In the genomic region with DNA sequence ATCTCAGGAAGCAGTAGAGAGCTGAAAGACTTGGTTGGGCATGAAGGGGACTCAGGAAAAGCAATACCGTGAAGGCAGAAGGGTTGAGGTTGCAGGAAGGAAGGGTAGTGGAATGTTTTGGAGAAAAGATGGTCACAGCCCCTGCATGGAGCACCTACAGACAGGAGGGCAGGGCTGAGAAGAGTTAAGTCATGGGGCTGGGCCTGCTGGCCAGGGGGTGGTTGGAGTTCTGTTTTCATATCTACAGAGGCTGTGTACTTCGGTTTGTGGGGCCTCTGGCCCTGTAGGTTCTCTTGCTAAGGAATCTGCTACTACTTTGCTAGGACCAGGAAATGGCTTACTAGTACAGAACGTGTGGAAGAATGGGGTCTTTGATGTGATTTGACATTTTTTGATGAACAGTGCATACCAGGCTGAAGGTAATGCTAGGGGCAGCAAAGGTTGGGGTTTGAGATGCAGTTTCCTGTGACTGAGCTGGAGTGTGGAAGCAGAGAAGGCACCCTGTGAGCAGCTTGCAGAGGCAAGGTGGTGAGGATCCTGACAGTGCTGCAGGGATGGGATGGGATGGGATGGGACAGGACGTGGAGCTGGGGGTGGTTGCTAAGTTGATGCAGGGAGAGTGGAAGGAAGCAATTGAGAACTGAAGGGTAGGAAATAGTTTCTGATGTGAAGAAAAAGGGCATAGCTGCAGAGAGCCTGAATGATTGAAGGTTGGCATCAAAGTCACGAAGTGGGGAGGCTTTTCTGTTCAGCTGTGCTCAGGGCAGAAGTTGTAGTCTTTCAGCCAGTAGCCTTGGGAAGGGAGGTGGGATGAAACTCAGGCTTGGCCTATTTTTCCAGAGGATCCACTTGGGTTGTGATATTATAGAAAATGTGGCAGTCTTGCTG, we compare ENCODE assay signal across 12 cellular contexts. TPM values are rescaled to one million over a fixed set of nuclear protein-coding genes. Genes with fewer than 3 reads are reported as not detected.
DNase-seq lines count a peak whose midpoint lies in the region; ATAC-seq and TF ChIP-seq lines count a peak whose summit lies in the region.
"Had no signal": no experiment of that assay in that cellular context is flagged by ENCODE, and none has a peak within 500 bp of the region (broad histone marks: within the 10 kb centered on the region; RNA-seq: fewer than 3 reads in every experiment).

No MANE protein-coding gene starts in this region.

- no peaks in the 10 kb centered on the region for H3K79me1 ChIP-seq in trophoblast cell (ENCODE audit: low read length)

- TF ChIP-seq CTCF in body of pancreas (IDR thresholded peaks at IDR 0.05), result no peak

- H3K9me3 ChIP-seq in HUES64 (ENCODE audit: insufficient read depth, low read depth, low read length) (no peaks in the 10 kb centered on the region), adipocyte (ENCODE audit: control insufficient read depth, low read length) (no peaks in the 10 kb centered on the region), trophoblast cell (ENCODE audit: insufficient read depth, low read depth, low read length) (no peaks in the 10 kb centered on the region), body of pancreas (no peaks in the 10 kb centered on the region)

- H2AFZ ChIP-seq in trophoblast cell (ENCODE audit: insufficient read depth, low read length, poor library complexity), result no peak overlapping the region

- H3K27ac ChIP-seq in HUES64 (ENCODE audit: low read depth, low read length), result peak overlapping the region; percentile 69
- H3K27ac ChIP-seq in trophoblast cell (ENCODE audit: low read depth, low read length), result peak overlapping the region; percentile 17
- H3K27ac ChIP-seq in body of pancreas, result no peak overlapping the region

- H3K36me3 Mint-ChIP-seq in activated CD8-positive, alpha-beta memory T cell treated with anti-CD3 and anti-CD28 coated beads, Interleukin-2, amount 10 ng/mL, durations not matched to agents 7 days and 5 days, result peaks cover 60% of the 10 kb centered on the region

- no peak for ATAC-seq in activated CD8-positive, alpha-beta memory T cell treated with anti-CD3 and anti-CD28 coated beads, Interleukin-2, amount 10 ng/mL, durations not matched to agents 7 days and 5 days
- ATAC-seq in body of pancreas, result no peak

- H4K91ac ChIP-seq in trophoblast cell (ENCODE audit: low read depth, low read length), result no peak overlapping the region

- no peak for TF ChIP-seq POLR2A in body of pancreas (IDR thresholded peaks at IDR 0.05)

- CTCF ChIA-PET in activated CD8-positive, alpha-beta memory T cell treated with anti-CD3 and anti-CD28 coated beads, Interleukin-2, amount 10 ng/mL, durations not matched to agents 7 days and 5 days (lab: Charles Lee), result interaction anchor here (0.7 to 0.9 kb wide), 2 partner anchors 7 to 12 kb away, joined by 3 read pairs; no protein-coding TSS in a partner anchor

- H3K79me2 ChIP-seq in trophoblast cell (ENCODE audit: control insufficient read depth, insufficient read depth, low read length, poor library complexity), result no peaks in the 10 kb centered on the region

- H3K14ac ChIP-seq in trophoblast cell (ENCODE audit: low read length), result no peak overlapping the region

- no peak overlapping the region for H4K12ac ChIP-seq in trophoblast cell (ENCODE audit: low read depth, low read length)

- peak overlapping the region; percentile 48 for H3K27ac Mint-ChIP-seq in activated CD8-positive, alpha-beta memory T cell treated with anti-CD3 and anti-CD28 coated beads, Interleukin-2, amount 10 ng/mL, durations not matched to agents 7 days and 5 days

- H2BK120ac ChIP-seq in trophoblast cell (ENCODE audit: insufficient read depth, low read length, poor library complexity), result no peak overlapping the region

- no peak overlapping the region for H3K4ac ChIP-seq in trophoblast cell (ENCODE audit: low read depth, low read length)

- DNase-seq in activated CD8-positive, alpha-beta memory T cell treated with anti-CD3 and anti-CD28 coated beads, Interleukin-2, amount 10 ng/mL, durations not matched to agents 7 days and 5 days, result no peak
- DNase-seq in activated CD8-positive, alpha-beta memory T cell treated with anti-CD3 and anti-CD28 coated beads, Interleukin-2, amount 50 U/mL, for 4 hours, result no peak
- DNase-seq in adipocyte (ENCODE audit: low read depth) (no peak), trophoblast cell (no peak), H4 (ENCODE audit: low spot score) (no peak), body of pancreas (no peak), EL (no peak)
- DNase-seq: GDM1, MV-4-11, naive B cell, NCI-H524 treated with DMSO at 0.1 percent for 48 hours had no signal

- H3K27me3 Mint-ChIP-seq in activated CD8-positive, alpha-beta memory T cell treated with anti-CD3 and anti-CD28 coated beads, Interleukin-2, amount 10 ng/mL, durations not matched to agents 7 days and 5 days, result no peaks in the 10 kb centered on the region
- H3K27me3 Mint-ChIP-seq: naive B cell had no signal

- no peak overlapping the region for H3K18ac ChIP-seq in trophoblast cell (ENCODE audit: low read length)

- no peak overlapping the region for H2AK5ac ChIP-seq in trophoblast cell (ENCODE audit: low read length)

- intact Hi-C loops in body of pancreas (cut with DNase I), result loop anchor here (10.0 kb wide), 1 partner anchor 613 kb away; no protein-coding TSS in a partner anchor

- H3K9me3 Mint-ChIP-seq in activated CD8-positive, alpha-beta memory T cell treated with anti-CD3 and anti-CD28 coated beads, Interleukin-2, amount 10 ng/mL, durations not matched to agents 7 days and 5 days (ENCODE audit: low read depth), result no peaks in the 10 kb centered on the region
- H3K9me3 Mint-ChIP-seq: naive B cell had no signal

- H3K23ac ChIP-seq in trophoblast cell (ENCODE audit: low read length), result no peak overlapping the region

- H3K4me3 Mint-ChIP-seq in activated CD8-positive, alpha-beta memory T cell treated with anti-CD3 and anti-CD28 coated beads, Interleukin-2, amount 10 ng/mL, durations not matched to agents 7 days and 5 days, result no peak overlapping the region
- H3K4me3 Mint-ChIP-seq: naive B cell had no signal

- H3K9ac ChIP-seq in HUES64 (ENCODE audit: low read depth, low read length) (peak overlapping the region; percentile 6; the same call in 1 of the 2 replicates), adipocyte (ENCODE audit: low read length) (peak overlapping the region; percentile 2), trophoblast cell (ENCODE audit: low read length) (no peak overlapping the region)

- no peak overlapping the region for H2BK5ac ChIP-seq in trophoblast cell (ENCODE audit: low read depth, low read length, poor library complexity)

- H2BK12ac ChIP-seq in trophoblast cell (ENCODE audit: low read length), result no peak overlapping the region

- 85% methylated on average over 5 of the region's 5 CpGs for WGBS in HUES64
- no CpG with 5 or more reads among the region's 5 CpGs for WGBS in trophoblast cell (ENCODE audit: extremely low coverage, insufficient coverage, insufficient read length)
- WGBS in body of pancreas, 2 donors, result 67 to 78% methylated on average over 5 of the region's 5 CpGs

- H4K8ac ChIP-seq in trophoblast cell (ENCODE audit: low read depth, low read length), result peak overlapping the region; percentile 36

- H3K27me3 ChIP-seq in HUES64 (ENCODE audit: insufficient read depth, low read length) (no peaks in the 10 kb centered on the region), adipocyte (replicated peaks; ENCODE audit: control insufficient read depth, insufficient read depth, low read length) (no peaks in the 10 kb centered on the region), trophoblast cell (ENCODE audit: insufficient read depth, low read length) (no peaks in the 10 kb centered on the region), body of pancreas (no peaks in the 10 kb centered on the region)

- H3K4me3 ChIP-seq in HUES64 (ENCODE audit: low read length) (no peak overlapping the region), adipocyte (ENCODE audit: low read length) (no peak overlapping the region), trophoblast cell (ENCODE audit: low read depth, low read length) (no peak overlapping the region), body of pancreas (no peak overlapping the region)

- H3K4me1 ChIP-seq in HUES64 (ENCODE audit: insufficient read depth, low read length) (peaks cover 43% of the 10 kb centered on the region), adipocyte (ENCODE audit: control insufficient read depth, insufficient read depth, low read length) (peaks cover 40% of the 10 kb centered on the region), trophoblast cell (ENCODE audit: control insufficient read depth in 1 of 2, insufficient read depth in 2 of 2, low read length in 2 of 2) (no peaks in the 10 kb centered on the region), body of pancreas (peaks cover 27% of the 10 kb centered on the region)

- peaks cover 66% of the 10 kb centered on the region for H3K4me1 Mint-ChIP-seq in activated CD8-positive, alpha-beta memory T cell treated with anti-CD3 and anti-CD28 coated beads, Interleukin-2, amount 10 ng/mL, durations not matched to agents 7 days and 5 days

- peaks cover 64% of the 10 kb centered on the region for H3K36me3 ChIP-seq in HUES64 (ENCODE audit: insufficient read depth, low read length)
- peaks cover 65% of the 10 kb centered on the region for H3K36me3 ChIP-seq in adipocyte (ENCODE audit: control insufficient read depth, insufficient read depth, low read length, severe bottlenecking)
- peaks cover 25 to 53% of the 10 kb centered on the region in 2 experiments for H3K36me3 ChIP-seq in trophoblast cell (ENCODE audit: control insufficient read depth in 1 of 2, insufficient read depth in 2 of 2, low read length in 2 of 2)
- H3K36me3 ChIP-seq in body of pancreas (replicated peaks in 1 of 2; ENCODE audit: insufficient read depth in 1 of 2, low read depth in 2 of 2), result peaks cover 8 to 28% of the 10 kb centered on the region in 2 donors

- no peak overlapping the region for H3K4me2 ChIP-seq in trophoblast cell (ENCODE audit: low read length)

RNA-seq across cellular contexts. Expression of gene RPS24, which starts 7.8 kb away (rescaled TPM):
- total RNA-seq in activated CD8-positive, alpha-beta memory T cell treated with anti-CD3 and anti-CD28 coated beads, Interleukin-2, amount 10 ng/mL, durations not matched to agents 7 days and 5 days, result 1,000 to 10,000 TPM; 1,245 to 1,320 TPM
- 2,015 TPM for polyA plus RNA-seq in HUES64 (2013, experiment 1 of 2)
- 2,239 TPM for polyA plus RNA-seq in HUES64 (2013, experiment 2 of 2)
- polyA plus RNA-seq in trophoblast cell (2013), result 3,499 and 3,574 TPM in 2 replicates
- total RNA-seq in H4 (2014; rRNA removed; shearing (Covaris generic)), result 3,270 and 3,319 TPM in 2 replicates
- 1,000 to 10,000 TPM; 1,428 to 1,609 TPM for total RNA-seq in body of pancreas

RNA-seq across cellular contexts. Expression of gene POLR3A, which starts 12.1 kb away (rescaled TPM):
- total RNA-seq in activated CD8-positive, alpha-beta memory T cell treated with anti-CD3 and anti-CD28 coated beads, Interleukin-2, amount 10 ng/mL, durations not matched to agents 7 days and 5 days, result 10 to 100 TPM; 17.7 to 20.8 TPM
- polyA plus RNA-seq in HUES64 (2013, experiment 1 of 2), result 18.3 TPM
- polyA plus RNA-seq in HUES64 (2013, experiment 2 of 2), result 17.1 TPM
- 10.5 and 10.7 TPM in 2 replicates for polyA plus RNA-seq in trophoblast cell (2013)
- 4.7 and 5.5 TPM in 2 replicates for total RNA-seq in H4 (2014; rRNA removed; shearing (Covaris generic))
- 10 to 100 TPM in 1 of 2 donors, 1 to 10 TPM in 1; 7.9 to 10.4 TPM for total RNA-seq in body of pancreas

Comparison
In these comparisons a context has a peak if more than half of its experiments do, and no peak if none do; other contexts are left out.
1. H3K27ac ChIP-seq: peak in HUES64 (single experiment) and trophoblast cell (single experiment); none in body of pancreas (0 of 4).